Comparison of ENCODE assay signal across 8 cellular contexts in the genomic region with DNA sequence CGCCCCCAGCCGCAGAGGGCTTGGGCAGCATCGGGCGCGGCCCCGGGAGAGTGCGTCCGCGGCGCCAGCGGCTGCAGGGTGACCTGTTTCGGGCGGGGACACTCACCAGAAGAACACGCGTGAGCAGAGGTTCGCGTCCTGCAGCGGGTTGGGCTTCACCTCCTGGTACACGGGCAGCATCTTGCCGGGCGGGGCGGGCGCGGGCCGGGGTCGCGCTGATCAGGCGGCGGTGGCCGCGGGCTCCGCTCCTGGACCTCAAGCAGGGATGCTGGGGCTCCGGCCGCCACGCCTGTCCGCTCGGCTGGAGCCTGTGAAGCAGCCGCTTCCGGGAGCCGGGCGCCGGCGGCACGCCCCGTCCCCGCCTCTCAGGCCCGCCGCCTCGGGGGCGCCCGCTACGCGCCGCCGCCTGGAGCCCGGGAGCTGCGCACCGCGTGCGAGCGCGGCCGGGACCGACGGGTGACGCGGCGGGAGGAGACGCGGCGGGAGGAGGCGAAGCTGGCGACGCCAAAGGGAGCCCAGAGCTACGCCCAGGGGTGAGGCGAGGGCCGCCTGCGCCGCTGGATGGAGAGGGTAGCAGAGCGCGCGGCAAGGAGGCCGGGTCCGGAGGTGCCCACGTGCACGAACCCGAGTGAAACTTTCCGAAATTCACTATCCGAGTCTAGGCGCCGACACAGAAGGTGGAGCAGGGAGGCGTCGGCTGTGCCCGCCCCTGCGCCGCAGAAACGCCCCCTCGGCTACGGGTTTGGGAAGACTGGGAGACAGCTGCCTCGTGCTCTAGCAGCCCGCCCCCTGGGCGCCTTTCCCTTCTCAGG. TPM values are rescaled to one million over a fixed set of nuclear protein-coding genes. Genes with fewer than 3 reads are reported as not detected.
DNase-seq lines count a peak whose midpoint lies in the region; ATAC-seq, FAIRE-seq and TF ChIP-seq lines count a peak whose summit lies in the region.

A gene with protein sequence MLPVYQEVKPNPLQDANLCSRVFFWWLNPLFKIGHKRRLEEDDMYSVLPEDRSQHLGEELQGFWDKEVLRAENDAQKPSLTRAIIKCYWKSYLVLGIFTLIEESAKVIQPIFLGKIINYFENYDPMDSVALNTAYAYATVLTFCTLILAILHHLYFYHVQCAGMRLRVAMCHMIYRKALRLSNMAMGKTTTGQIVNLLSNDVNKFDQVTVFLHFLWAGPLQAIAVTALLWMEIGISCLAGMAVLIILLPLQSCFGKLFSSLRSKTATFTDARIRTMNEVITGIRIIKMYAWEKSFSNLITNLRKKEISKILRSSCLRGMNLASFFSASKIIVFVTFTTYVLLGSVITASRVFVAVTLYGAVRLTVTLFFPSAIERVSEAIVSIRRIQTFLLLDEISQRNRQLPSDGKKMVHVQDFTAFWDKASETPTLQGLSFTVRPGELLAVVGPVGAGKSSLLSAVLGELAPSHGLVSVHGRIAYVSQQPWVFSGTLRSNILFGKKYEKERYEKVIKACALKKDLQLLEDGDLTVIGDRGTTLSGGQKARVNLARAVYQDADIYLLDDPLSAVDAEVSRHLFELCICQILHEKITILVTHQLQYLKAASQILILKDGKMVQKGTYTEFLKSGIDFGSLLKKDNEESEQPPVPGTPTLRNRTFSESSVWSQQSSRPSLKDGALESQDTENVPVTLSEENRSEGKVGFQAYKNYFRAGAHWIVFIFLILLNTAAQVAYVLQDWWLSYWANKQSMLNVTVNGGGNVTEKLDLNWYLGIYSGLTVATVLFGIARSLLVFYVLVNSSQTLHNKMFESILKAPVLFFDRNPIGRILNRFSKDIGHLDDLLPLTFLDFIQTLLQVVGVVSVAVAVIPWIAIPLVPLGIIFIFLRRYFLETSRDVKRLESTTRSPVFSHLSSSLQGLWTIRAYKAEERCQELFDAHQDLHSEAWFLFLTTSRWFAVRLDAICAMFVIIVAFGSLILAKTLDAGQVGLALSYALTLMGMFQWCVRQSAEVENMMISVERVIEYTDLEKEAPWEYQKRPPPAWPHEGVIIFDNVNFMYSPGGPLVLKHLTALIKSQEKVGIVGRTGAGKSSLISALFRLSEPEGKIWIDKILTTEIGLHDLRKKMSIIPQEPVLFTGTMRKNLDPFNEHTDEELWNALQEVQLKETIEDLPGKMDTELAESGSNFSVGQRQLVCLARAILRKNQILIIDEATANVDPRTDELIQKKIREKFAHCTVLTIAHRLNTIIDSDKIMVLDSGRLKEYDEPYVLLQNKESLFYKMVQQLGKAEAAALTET (N-terminal part only) (minus strand): TSS at position 317 of the 812 bp plus-strand sequence. CDS start 137 bp downstream, at position 180.

- H3K27me3 ChIP-seq in ascending aorta (no peaks in the 10 kb centered on the region), sigmoid colon (no peaks in the 10 kb centered on the region)

- TF ChIP-seq EP300 in sigmoid colon (IDR thresholded peaks at IDR 0.05) = no peak

- H3K27me3 Mint-ChIP-seq in HFFc6 (ENCODE audit: insufficient read depth) = peaks cover under 1% of the 10 kb centered on the region
- no peaks in the 10 kb centered on the region for H3K27me3 Mint-ChIP-seq in T-helper 17 cell

- no peaks in the 10 kb centered on the region for H3K36me3 ChIP-seq in ascending aorta
- no peaks in the 10 kb centered on the region for H3K36me3 ChIP-seq in sigmoid colon

- FAIRE-seq in GM12892 (lab: Jason Lieb, UNC) = peak; percentile 84

- peak; percentile 84 for ATAC-seq in T-helper 17 cell

- H3K9me3 Mint-ChIP-seq in HFFc6 = no peaks in the 10 kb centered on the region

- WGBS in sigmoid colon, 2 donors = 1% methylated on average over 102 of the region's 102 CpGs

- peaks cover 9% of the 10 kb centered on the region for H3K36me3 Mint-ChIP-seq in HFFc6 (ENCODE audit: low read depth)
- peaks cover 2% of the 10 kb centered on the region for H3K36me3 Mint-ChIP-seq in T-helper 17 cell (ENCODE audit: low read depth)

- H3K4me3 Mint-ChIP-seq in HFFc6 (peak within 1 kb of the TSS; percentile 94), T-helper 17 cell (peak within 1 kb of the TSS; percentile 97)

- TF ChIP-seq CTCF in HFFc6 (IDR thresholded peaks at IDR 0.05) = peak; percentile 33; the same call in 1 of the 2 replicates
- TF ChIP-seq CTCF in ascending aorta (IDR thresholded peaks at IDR 0.05) = no peak
- TF ChIP-seq CTCF in sigmoid colon (IDR thresholded peaks at IDR 0.05) = no peak

- intact Hi-C loops in ascending aorta (cut with DNase I) (no loop called here), sigmoid colon (cut with DNase I) (loop anchor here (2.0 to 5.0 kb wide), 2 partner anchors 79 to 109 kb away; no protein-coding TSS in a partner anchor)

- DNase-seq in GM12892 (ENCODE audit: insufficient read length) (peak; percentile 81), HFFc6 (peak; percentile 57), MV-4-11 (lab: John Stamatoyannopoulos, UW) (peak; percentile 65), T-helper 17 cell (peak; percentile 28 to 42 (median 35)), ascending aorta (ENCODE audit: low spot score in 2 of 2) (peak in 1 of 2 donors; percentile 71), hypothalamus (lab: John Stamatoyannopoulos, UW) (peak in 40 of 51 donors; percentile 5 to 69 (median 38)), sigmoid colon (peak; percentile 88), DMS79 (lab: John Stamatoyannopoulos, UW) (no peak)

- H3K27ac Mint-ChIP-seq in HFFc6 (peak within 1 kb of the TSS; percentile 81), T-helper 17 cell (peak within 1 kb of the TSS; percentile 21)

- peak within 1 kb of the TSS; percentile 45 to 67 for H3K27ac ChIP-seq in ascending aorta
- peak within 1 kb of the TSS; percentile 71 to 85 (median 83) for H3K27ac ChIP-seq in sigmoid colon

- H3K9me3 ChIP-seq in T-helper 17 cell (ENCODE audit: control insufficient read depth, low read length, poor library complexity, severe bottlenecking) (no peaks in the 10 kb centered on the region), ascending aorta (no peaks in the 10 kb centered on the region), sigmoid colon (no peaks in the 10 kb centered on the region)

- H3K4me3 ChIP-seq in ascending aorta (peak within 1 kb of the TSS; percentile 77 to 95), sigmoid colon (peak within 1 kb of the TSS; percentile 62 to 96 (median 87))

- H3K4me1 ChIP-seq in ascending aorta (peaks cover 0 to 2% of the 10 kb centered on the region in 2 donors), sigmoid colon (peaks cover 0 to 45% (median 23%) of the 10 kb centered on the region in 4 donors)

- peak; percentile 73 for TF ChIP-seq POLR2A in GM12892 (IDR thresholded peaks at IDR 0.05; ENCODE audit: low read depth, low read length)
- TF ChIP-seq POLR2A in sigmoid colon (IDR thresholded peaks at IDR 0.05) = no peak

- H3K4me1 Mint-ChIP-seq in HFFc6 (ENCODE audit: low read depth) (peaks cover 51% of the 10 kb centered on the region), T-helper 17 cell (peaks cover 26% of the 10 kb centered on the region)

RNA-seq across cellular contexts. Expression of the gene that starts here (rescaled TPM):
- polyA plus RNA-seq in GM12892 (2012; ENCODE audit: missing spikeins) = 19.5 TPM
- 10 to 100 TPM; 24.7 to 28.4 (median 26.0) TPM for total RNA-seq in HFFc6 (2021; fragmentation: NEBNext Ultra II Directional; extraction: Animal tissue kit (Norgen Biotek cat#: 25700))
- 10 to 100 TPM in 1 of 2 donors, 1 to 10 TPM in 1; 6.3 to 14.2 TPM for total RNA-seq in T-helper 17 cell
- 6.7 TPM for total RNA-seq in ascending aorta
- 10 to 100 TPM; 24.3 to 56.3 (median 43.1) TPM for total RNA-seq in sigmoid colon
- polyA plus RNA-seq in sigmoid colon = 1 to 10 TPM; 1.2 to 5.7 (median 4.2) TPM
